In the genomic region with DNA sequence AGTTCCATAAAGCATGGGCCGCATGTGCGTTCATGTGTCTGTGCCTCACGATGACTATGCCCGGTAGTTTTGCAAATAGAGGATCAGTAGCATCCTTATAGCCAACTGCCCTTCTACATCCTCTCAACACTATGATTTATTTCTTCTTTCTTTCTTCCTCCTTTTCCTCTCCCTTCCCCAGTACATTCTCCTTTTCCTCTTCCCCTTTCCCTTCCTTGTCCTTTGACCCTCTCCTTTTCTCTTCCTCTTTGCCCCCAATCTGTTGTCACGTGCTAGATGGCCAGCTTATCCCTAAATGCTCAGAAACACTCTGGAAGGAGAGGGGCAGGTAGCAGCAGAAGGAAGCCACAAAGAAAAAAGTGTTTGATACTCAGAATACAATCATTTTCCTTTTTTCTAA, we compare ENCODE assay signal across 22 cellular contexts. TPM values are rescaled to one million over a fixed set of nuclear protein-coding genes. Genes with fewer than 3 reads are reported as not detected.
DNase-seq lines count a peak whose midpoint lies in the region; ATAC-seq, FAIRE-seq and TF ChIP-seq lines count a peak whose summit lies in the region.
"Had no signal": no experiment of that assay in that cellular context is flagged by ENCODE, and none has a peak within 500 bp of the region (broad histone marks: within the 10 kb centered on the region; RNA-seq: fewer than 3 reads in every experiment).

No MANE protein-coding gene starts in this region.

- no peaks in the 10 kb centered on the region for H4K20me1 ChIP-seq in HepG2 (ENCODE audit: insufficient read depth, low read length)
- H4K20me1 ChIP-seq: BLaER1 had no signal

- no peak overlapping the region for H3K4me3 Mint-ChIP-seq in endothelial cell (ENCODE audit: unreplicated experiment)
- H3K4me3 Mint-ChIP-seq: CD4-positive, CD25-positive, alpha-beta regulatory T cell; HFFc6 had no signal

- H3K4me1 ChIP-seq in HepG2 (ENCODE audit: insufficient read depth, low read length): peaks cover 27% of the 10 kb centered on the region
- H3K4me1 ChIP-seq in right lobe of liver: no peaks in the 10 kb centered on the region
- peaks cover 14 to 16% of the 10 kb centered on the region in 2 experiments for H3K4me1 ChIP-seq in trophoblast cell (ENCODE audit: control insufficient read depth in 1 of 2, insufficient read depth in 2 of 2, low read length in 2 of 2)
- H3K4me1 ChIP-seq: BLaER1, HAP-1 had no signal

- DNase-seq in HepG2 (ENCODE audit: low spot score) (no peak), right lobe of liver (no peak), endothelial cell (ENCODE audit: low spot score) (no peak), trophoblast cell (no peak), omental fat pad (ENCODE audit: low spot score) (no peak)
- DNase-seq: CD4-positive, CD25-positive, alpha-beta regulatory T cell; GOT3; NCI-H1092 treated with DMSO at 0.1 percent for 48 hours; NCI-H1436; NCI-H187; NCI-H2081 treated with DMSO at 0.1 percent for 48 hours; NCI-H2171; NCI-H510A had no signal

- H3K4me2 ChIP-seq in HepG2 (ENCODE audit: low read depth, low read length) (peak overlapping the region; percentile 50), trophoblast cell (ENCODE audit: low read length) (no peak overlapping the region)
- H3K4me2 ChIP-seq: BLaER1 had no signal

- no peak overlapping the region for H3K18ac ChIP-seq in trophoblast cell (ENCODE audit: low read length)

- H2AK5ac ChIP-seq in trophoblast cell (ENCODE audit: low read length): no peak overlapping the region

- TF ChIP-seq EP300 in HepG2 (IDR thresholded peaks at IDR 0.05; ENCODE audit: low read depth in 2 of 2, low read length in 2 of 2) (no peak), HepG2 (CRISPR knock-in tag; IDR thresholded peaks at IDR 0.05; ENCODE audit: borderline replicate concordance) (no peak)

- no peak overlapping the region for H2BK5ac ChIP-seq in trophoblast cell (ENCODE audit: low read depth, low read length, poor library complexity)

- FAIRE-seq in HepG2 (lab: Jason Lieb, UNC): no peak
- FAIRE-seq: A204.1 had no signal

- ATAC-seq in HepG2 (no peak), right lobe of liver (no peak), GM21447 (IDR thresholded peaks at IDR 0.05; ENCODE audit: unreplicated experiment) (no peak), omental fat pad (ENCODE audit: low FRiP score) (no peak), GM21717 (IDR thresholded peaks at IDR 0.05; ENCODE audit: unreplicated experiment) (no peak)

- no peak overlapping the region for H4K8ac ChIP-seq in trophoblast cell (ENCODE audit: low read depth, low read length)

- CTCF ChIA-PET in HepG2 (lab: Yijun Ruan, JAX; ENCODE audit: low intra/inter-chr PET ratio, low total read pairs): no interaction called here

- BruUV-seq in HepG2 (replicated peaks; lab: Mats Ljungman, UMichigan): no TSS peak

- no peak overlapping the region for H3K4ac ChIP-seq in trophoblast cell (ENCODE audit: low read depth, low read length)

- H3K27me3 ChIP-seq in HepG2 (ENCODE audit: control insufficient read depth in 1 of 2, insufficient read depth in 2 of 2, low read length in 2 of 2): no peaks in the 10 kb centered on the region
- no peaks in the 10 kb centered on the region for H3K27me3 ChIP-seq in right lobe of liver
- H3K27me3 ChIP-seq in trophoblast cell (ENCODE audit: insufficient read depth, low read length): no peaks in the 10 kb centered on the region
- H3K27me3 ChIP-seq: BLaER1 had no signal

- peak overlapping the region; percentile 8 for H3K14ac ChIP-seq in trophoblast cell (ENCODE audit: low read length)

- H4K12ac ChIP-seq in trophoblast cell (ENCODE audit: low read depth, low read length): no peak overlapping the region

- H3K9me3 ChIP-seq in HepG2 (ENCODE audit: low read length): no peaks in the 10 kb centered on the region
- H3K9me3 ChIP-seq in right lobe of liver: no peaks in the 10 kb centered on the region
- H3K9me3 ChIP-seq in trophoblast cell (ENCODE audit: insufficient read depth, low read depth, low read length): no peaks in the 10 kb centered on the region
- H3K9me3 ChIP-seq: BLaER1, HAP-1 had no signal

- no peak for TF ChIP-seq RAD21 in HepG2 (CRISPR knock-in tag; IDR thresholded peaks at IDR 0.05)

- 78% methylated on average over 5 of the region's 5 CpGs for WGBS in HepG2 (ENCODE audit: low lambda C conversion rate)
- 67% methylated on average over 3 of the region's 5 CpGs for WGBS in right lobe of liver (ENCODE audit: insufficient coverage, low coverage, low lambda C conversion rate, missing lambda C conversion rate)
- no CpG with 5 or more reads among the region's 5 CpGs for WGBS in trophoblast cell (ENCODE audit: extremely low coverage, insufficient coverage, insufficient read length)

- no peaks in the 10 kb centered on the region for H3K36me3 ChIP-seq in HepG2 (replicated peaks in 1 of 2; ENCODE audit: control insufficient read depth in 1 of 2, insufficient read depth in 2 of 2, low read length in 2 of 2)
- H3K36me3 ChIP-seq in right lobe of liver: no peaks in the 10 kb centered on the region
- H3K36me3 ChIP-seq in trophoblast cell (ENCODE audit: control insufficient read depth in 1 of 2, insufficient read depth in 2 of 2, low read length in 2 of 2): no peaks in the 10 kb centered on the region
- H3K36me3 ChIP-seq: BLaER1, HAP-1 had no signal

- no peak overlapping the region for H3K23ac ChIP-seq in trophoblast cell (ENCODE audit: low read length)

- H3K27ac ChIP-seq in HepG2 (ENCODE audit: extremely low read length, insufficient read depth, low read length) (peak overlapping the region; percentile 62), right lobe of liver (no peak overlapping the region), trophoblast cell (ENCODE audit: low read depth, low read length) (no peak overlapping the region)
- H3K27ac ChIP-seq: BLaER1 had no signal

- H2AFZ ChIP-seq in HepG2 (ENCODE audit: low read length): peak overlapping the region; percentile 19
- H2AFZ ChIP-seq in trophoblast cell (ENCODE audit: insufficient read depth, low read length, poor library complexity): no peak overlapping the region

- H3K27me3 Mint-ChIP-seq in endothelial cell (ENCODE audit: unreplicated experiment): no peaks in the 10 kb centered on the region
- H3K27me3 Mint-ChIP-seq: CD4-positive, CD25-positive, alpha-beta regulatory T cell had no signal

- no peaks in the 10 kb centered on the region for H3K36me3 Mint-ChIP-seq in endothelial cell (ENCODE audit: low read depth, unreplicated experiment)
- H3K36me3 Mint-ChIP-seq: CD4-positive, CD25-positive, alpha-beta regulatory T cell had no signal

- H3K27ac Mint-ChIP-seq in endothelial cell (ENCODE audit: unreplicated experiment): peak overlapping the region; percentile 33
- H3K27ac Mint-ChIP-seq: CD4-positive, CD25-positive, alpha-beta regulatory T cell; HFFc6 had no signal

- TF ChIP-seq CTCF in HepG2 (CRISPR knock-in tag; IDR thresholded peaks at IDR 0.05) (no peak), right lobe of liver (IDR thresholded peaks at IDR 0.05) (no peak), endothelial cell (IDR thresholded peaks at IDR 0.05; ENCODE audit: unreplicated experiment) (no peak), omental fat pad (IDR thresholded peaks at IDR 0.05) (no peak)

- TF ChIP-seq POLR2A in HepG2 (IDR thresholded peaks at IDR 0.05; ENCODE audit: insufficient read depth in 1 of 2, low read depth in 2 of 2, low read length in 2 of 2): no peak
- TF ChIP-seq POLR2A in right lobe of liver (IDR thresholded peaks at IDR 0.05): no peak

- peaks cover 6% of the 10 kb centered on the region for H3K79me1 ChIP-seq in trophoblast cell (ENCODE audit: low read length)

- peaks cover 18% of the 10 kb centered on the region for H3K4me1 Mint-ChIP-seq in endothelial cell (ENCODE audit: unreplicated experiment)
- H3K4me1 Mint-ChIP-seq: CD4-positive, CD25-positive, alpha-beta regulatory T cell had no signal

- H3K79me2 ChIP-seq in HepG2 (ENCODE audit: insufficient read depth, low read length): no peaks in the 10 kb centered on the region
- no peaks in the 10 kb centered on the region for H3K79me2 ChIP-seq in trophoblast cell (ENCODE audit: control insufficient read depth, insufficient read depth, low read length, poor library complexity)

- peak overlapping the region; percentile 37 for H2BK12ac ChIP-seq in trophoblast cell (ENCODE audit: low read length)

- H3K9ac ChIP-seq in HepG2 (ENCODE audit: insufficient read depth, low read depth, low read length): no peak overlapping the region
- H3K9ac ChIP-seq in trophoblast cell (ENCODE audit: low read length): no peak overlapping the region
- H3K9ac ChIP-seq: BLaER1 had no signal

- H3K9me3 Mint-ChIP-seq in endothelial cell (ENCODE audit: unreplicated experiment): no peaks in the 10 kb centered on the region
- H3K9me3 Mint-ChIP-seq: HFFc6 had no signal

- no peak overlapping the region for H3K4me3 ChIP-seq in HepG2 (replicated peaks in 1 of 3; ENCODE audit: insufficient read depth in 1 of 3, low read depth in 2 of 3, low read length in 3 of 3)
- H3K4me3 ChIP-seq in right lobe of liver: no peak overlapping the region
- no peak overlapping the region for H3K4me3 ChIP-seq in trophoblast cell (ENCODE audit: low read depth, low read length)
- H3K4me3 ChIP-seq: BLaER1, HAP-1 had no signal

- in situ Hi-C loops in HepG2 (cut with HindIII; ENCODE audit: extremely low pct_ligation_motif_present, low pct_unique_long_range_greater_than_20kb): no loop called here

- H4K91ac ChIP-seq in trophoblast cell (ENCODE audit: low read depth, low read length): no peak overlapping the region

- POLR2A ChIA-PET in HepG2 (lab: Yijun Ruan, JAX): interaction anchor here (1.0 to 3.2 kb wide), 6 partner anchors 10 to 415 kb away, joined by 3 to 48 read pairs (median 6); partner anchors contain the start of gene CD2AP

- no peak overlapping the region for H2BK120ac ChIP-seq in trophoblast cell (ENCODE audit: insufficient read depth, low read length, poor library complexity)

- intact Hi-C loops in HepG2 (cut with micrococcal nuclease; ENCODE audit: unreplicated experiment): no loop called here
- intact Hi-C loops in right lobe of liver (cut with DNase I): no loop called here

RNA-seq across cellular contexts. Expression of gene ADGRF1, which starts 20.2 kb away (rescaled TPM):
- not detected in 2 replicates for total RNA-seq in HepG2 (2016; rRNA removed; fragmentation: Illumina TruSeq; extraction: Trizol)
- total RNA-seq in HepG2 (2016; cell fraction: cytosol; rRNA removed; fragmentation: Illumina TruSeq; extraction: Trizol; ENCODE audit: low read depth): not detected in 2 replicates
- total RNA-seq in HepG2 (2016; cell fraction: insoluble cytoplasmic fraction; rRNA removed; fragmentation: Illumina TruSeq; extraction: Trizol): not detected in 2 replicates
- total RNA-seq in HepG2 (2016; cell fraction: membrane; rRNA removed; fragmentation: Illumina TruSeq; extraction: Trizol): not detected in 2 replicates
- total RNA-seq in HepG2 (2016; cell fraction: nucleus; rRNA removed; fragmentation: Illumina TruSeq; extraction: Trizol): not detected in 2 replicates
- polyA plus RNA-seq in HepG2 (2011; rRNA removed): not detected in 2 replicates
- 0.03 TPM in 1 of 2 replicates, not detected in the other for polyA plus RNA-seq in HepG2 (2011; cell fraction: cytosol; rRNA removed)
- not detected in 2 replicates for polyA plus RNA-seq in HepG2 (2011; cell fraction: nucleus; rRNA removed)
- not detected in 2 replicates for polyA plus RNA-seq in HepG2 (2012)
- not detected in 2 replicates for polyA plus RNA-seq in HepG2 (2016; cell fraction: cytosol; fragmentation: Illumina TruSeq; extraction: Trizol; ENCODE audit: low read depth)
- not detected in 2 replicates for polyA plus RNA-seq in HepG2 (2016; cell fraction: insoluble cytoplasmic fraction; fragmentation: Illumina TruSeq; extraction: Trizol; ENCODE audit: low read depth)
- not detected in 2 replicates for polyA plus RNA-seq in HepG2 (2016; cell fraction: membrane; fragmentation: Illumina TruSeq; extraction: Trizol; ENCODE audit: low read depth)
- not detected in 2 replicates for polyA plus RNA-seq in HepG2 (2016; cell fraction: nucleus; fragmentation: Illumina TruSeq; extraction: Trizol; ENCODE audit: insufficient read depth, low read depth)
- not detected in 2 replicates for polyA minus RNA-seq in HepG2 (2011; rRNA and poly(A)+ RNA removed; ENCODE audit: low replicate concordance)
- not detected in 2 replicates for polyA minus RNA-seq in HepG2 (2011; cell fraction: cytosol; rRNA and poly(A)+ RNA removed)
- polyA minus RNA-seq in HepG2 (2011; cell fraction: nucleus; rRNA and poly(A)+ RNA removed): not detected in 2 replicates
- total RNA-seq in right lobe of liver: not detected
- not detected for total RNA-seq in endothelial cell (ENCODE audit: unreplicated experiment)
- 0.55 and 0.79 TPM in 2 replicates for polyA plus RNA-seq in trophoblast cell (2013)
- not detected for total RNA-seq in omental fat pad
- total RNA-seq: CD4-positive, CD25-positive, alpha-beta regulatory T cell; HFFc6; Right ventricle myocardium inferior; SK-MEL-5 had no signal
- polyA plus RNA-seq: AG04450; CD4-positive, CD25-positive, alpha-beta regulatory T cell had no signal
